23 cellular contexts compared by ENCODE assay signal in the genomic region with DNA sequence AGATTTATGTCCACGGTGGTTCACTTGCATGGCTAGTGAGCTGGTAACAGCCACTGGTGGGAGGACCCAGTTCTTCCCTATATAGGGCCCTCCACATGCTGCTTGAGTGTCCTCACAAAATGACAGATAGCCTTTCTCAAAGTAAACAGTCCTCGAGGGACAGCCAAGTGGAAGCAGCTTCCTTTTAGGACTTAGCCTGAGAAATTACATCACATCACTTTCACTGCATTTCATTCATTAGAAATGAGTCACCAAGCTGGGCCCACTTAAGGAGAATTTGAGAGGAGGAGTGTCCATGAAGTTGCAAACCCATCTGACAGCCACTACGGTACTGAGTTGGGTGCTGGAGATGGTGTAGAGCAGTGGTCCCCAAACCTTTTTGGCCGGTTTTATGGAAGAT. TPM values are rescaled to one million over a fixed set of nuclear protein-coding genes. Genes with fewer than 3 reads are reported as not detected.
DNase-seq lines count a peak whose midpoint lies in the region; ATAC-seq and TF ChIP-seq lines count a peak whose summit lies in the region.
"Had no signal": no experiment of that assay in that cellular context is flagged by ENCODE, and none has a peak within 500 bp of the region (broad histone marks: within the 10 kb centered on the region; RNA-seq: fewer than 3 reads in every experiment).

No MANE protein-coding gene starts in this region.

- intact Hi-C loops in heart right ventricle (cut with DNase I): no loop called here

- H3K27ac ChIP-seq in heart right ventricle: no peak overlapping the region
- H3K27ac ChIP-seq: C4-2B, tibial artery had no signal

- WGBS in heart right ventricle, 2 donors: 73 to 75% methylated on average over 4 of the region's 4 CpGs

- TF ChIP-seq CTCF in choroid plexus epithelial cell (conservative IDR thresholded peaks at IDR 0.05; ENCODE audit: low read depth, low read length): no peak
- TF ChIP-seq CTCF in omental fat pad (IDR thresholded peaks at IDR 0.05): no peak
- no peak for TF ChIP-seq CTCF in heart right ventricle (IDR thresholded peaks at IDR 0.05)

- peaks cover 0 to 15% (median 4%) of the 10 kb centered on the region in 7 donors for H3K27me3 ChIP-seq in heart right ventricle
- H3K27me3 ChIP-seq: tibial artery had no signal

- H3K9me3 ChIP-seq in heart right ventricle: no peaks in the 10 kb centered on the region
- H3K9me3 ChIP-seq: tibial artery had no signal

- DNase-seq in GM03348 (ENCODE audit: low spot score) (peak; percentile 20), MV-4-11 (lab: John Stamatoyannopoulos, UW) (peak; percentile 66), choroid plexus epithelial cell (ENCODE audit: low read depth) (peak; percentile 5), omental fat pad (ENCODE audit: low spot score) (no peak), COLO829 (ENCODE audit: low spot score) (no peak), foreskin melanocyte (no peak), heart right ventricle (no peak)
- DNase-seq: activated CD8-positive, alpha-beta T cell treated with anti-CD3 and anti-CD28 coated beads for 36 hours; activated naive CD8-positive, alpha-beta T cell treated with anti-CD3 and anti-CD28 coated beads, Interleukin-2, amount 50 U/mL, for 24 hours; caudate nucleus; DND-41; effector memory CD4-positive, alpha-beta T cell; GOT3; MM.1S; naive thymus-derived CD8-positive, alpha-beta T cell; NCI-H2107; NCI-H774; posterior cingulate gyrus; RPMI8226; SW 1271; tibial artery had no signal

- H3K4me3 ChIP-seq in choroid plexus epithelial cell (ENCODE audit: low read depth, low read length) (no peak overlapping the region), heart right ventricle (no peak overlapping the region)
- H3K4me3 ChIP-seq: tibial artery had no signal

- no peaks in the 10 kb centered on the region for H3K4me1 ChIP-seq in heart right ventricle
- H3K4me1 ChIP-seq: tibial artery had no signal

- H3K36me3 ChIP-seq in heart right ventricle: no peaks in the 10 kb centered on the region
- H3K36me3 ChIP-seq: tibial artery had no signal

- ATAC-seq in omental fat pad (ENCODE audit: low FRiP score): peak; percentile 44
- ATAC-seq in heart right ventricle: no peak
- ATAC-seq: activated CD8-positive, alpha-beta T cell treated with anti-CD3 and anti-CD28 coated beads for 36 hours; activated naive CD8-positive, alpha-beta T cell treated with anti-CD3 and anti-CD28 coated beads, Interleukin-2, amount 50 U/mL, for 24 hours; naive thymus-derived CD8-positive, alpha-beta T cell; stimulated activated effector memory CD8-positive, alpha-beta T cell treated with anti-CD3 and anti-CD28 coated beads, Interleukin-12 subunit alpha, Interleukin-12 subunit beta, amount 100 ng/mL, for 72 hours had no signal

RNA-seq across cellular contexts. Expression of a gene that starts 7.0 kb away (rescaled TPM):
- total RNA-seq in omental fat pad (not detected), heart right ventricle (not detected)
- polyA plus RNA-seq in heart right ventricle: not detected
- total RNA-seq: activated CD8-positive, alpha-beta T cell treated with anti-CD3 and anti-CD28 coated beads for 36 hours; naive thymus-derived CD8-positive, alpha-beta T cell had no signal
- polyA plus RNA-seq: naive thymus-derived CD8-positive, alpha-beta T cell had no signal

Comparison
In these comparisons a context has a peak if more than half of its experiments do, and no peak if none do; other contexts are left out.
1. DNase-seq: peak in GM03348 (single experiment), MV-4-11 (single experiment) and choroid plexus epithelial cell (single experiment); none in omental fat pad (single experiment), COLO829 (single experiment), foreskin melanocyte (single experiment) and heart right ventricle (0 of 2).